ENCODE assay signal across 1 cellular context in genomic region chr5:80255752-80256479, GRCh38.
TF ChIP-seq lines count a peak whose summit lies in the region.

TSS of gene SERINC5 (minus strand) at chr5:80256048. CDS start at chr5:80255922, 126 bp downstream.

TF ChIP-seq in HepG2, 621 proteins besides CTCF, POLR2A, EP300 and RAD21 (continued from another document and continues in another):
- TF ChIP-seq, protein P1, sequence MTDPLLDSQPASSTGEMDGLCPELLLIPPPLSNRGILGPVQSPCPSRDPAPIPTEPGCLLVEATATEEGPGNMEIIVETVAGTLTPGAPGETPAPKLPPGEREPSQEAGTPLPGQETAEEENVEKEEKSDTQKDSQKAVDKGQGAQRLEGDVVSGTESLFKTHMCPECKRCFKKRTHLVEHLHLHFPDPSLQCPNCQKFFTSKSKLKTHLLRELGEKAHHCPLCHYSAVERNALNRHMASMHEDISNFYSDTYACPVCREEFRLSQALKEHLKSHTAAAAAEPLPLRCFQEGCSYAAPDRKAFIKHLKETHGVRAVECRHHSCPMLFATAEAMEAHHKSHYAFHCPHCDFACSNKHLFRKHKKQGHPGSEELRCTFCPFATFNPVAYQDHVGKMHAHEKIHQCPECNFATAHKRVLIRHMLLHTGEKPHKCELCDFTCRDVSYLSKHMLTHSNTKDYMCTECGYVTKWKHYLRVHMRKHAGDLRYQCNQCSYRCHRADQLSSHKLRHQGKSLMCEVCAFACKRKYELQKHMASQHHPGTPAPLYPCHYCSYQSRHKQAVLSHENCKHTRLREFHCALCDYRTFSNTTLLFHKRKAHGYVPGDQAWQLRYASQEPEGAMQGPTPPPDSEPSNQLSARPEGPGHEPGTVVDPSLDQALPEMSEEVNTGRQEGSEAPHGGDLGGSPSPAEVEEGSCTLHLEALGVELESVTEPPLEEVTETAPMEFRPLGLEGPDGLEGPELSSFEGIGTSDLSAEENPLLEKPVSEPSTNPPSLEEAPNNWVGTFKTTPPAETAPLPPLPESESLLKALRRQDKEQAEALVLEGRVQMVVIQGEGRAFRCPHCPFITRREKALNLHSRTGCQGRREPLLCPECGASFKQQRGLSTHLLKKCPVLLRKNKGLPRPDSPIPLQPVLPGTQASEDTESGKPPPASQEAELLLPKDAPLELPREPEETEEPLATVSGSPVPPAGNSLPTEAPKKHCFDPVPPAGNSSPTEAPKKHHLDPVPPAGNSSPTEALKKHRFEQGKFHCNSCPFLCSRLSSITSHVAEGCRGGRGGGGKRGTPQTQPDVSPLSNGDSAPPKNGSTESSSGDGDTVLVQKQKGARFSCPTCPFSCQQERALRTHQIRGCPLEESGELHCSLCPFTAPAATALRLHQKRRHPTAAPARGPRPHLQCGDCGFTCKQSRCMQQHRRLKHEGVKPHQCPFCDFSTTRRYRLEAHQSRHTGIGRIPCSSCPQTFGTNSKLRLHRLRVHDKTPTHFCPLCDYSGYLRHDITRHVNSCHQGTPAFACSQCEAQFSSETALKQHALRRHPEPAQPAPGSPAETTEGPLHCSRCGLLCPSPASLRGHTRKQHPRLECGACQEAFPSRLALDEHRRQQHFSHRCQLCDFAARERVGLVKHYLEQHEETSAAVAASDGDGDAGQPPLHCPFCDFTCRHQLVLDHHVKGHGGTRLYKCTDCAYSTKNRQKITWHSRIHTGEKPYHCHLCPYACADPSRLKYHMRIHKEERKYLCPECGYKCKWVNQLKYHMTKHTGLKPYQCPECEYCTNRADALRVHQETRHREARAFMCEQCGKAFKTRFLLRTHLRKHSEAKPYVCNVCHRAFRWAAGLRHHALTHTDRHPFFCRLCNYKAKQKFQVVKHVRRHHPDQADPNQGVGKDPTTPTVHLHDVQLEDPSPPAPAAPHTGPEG (CRISPR knock-in tag; IDR thresholded peaks at IDR 0.05), result no peak; the same call in 1 of the 2 replicates
- TF ChIP-seq RORA (CRISPR knock-in tag; IDR thresholded peaks at IDR 0.05) (no peak), SATB2 (CRISPR knock-in tag; IDR thresholded peaks at IDR 0.05) (no peak), MAZ (IDR thresholded peaks at IDR 0.05; ENCODE audit: borderline replicate concordance, low read depth, low read length) (no peak), MAZ (CRISPR knock-in tag; IDR thresholded peaks at IDR 0.05; ENCODE audit: low read depth) (peak; percentile 92), ZFP82 (CRISPR knock-in tag; IDR thresholded peaks at IDR 0.05; ENCODE audit: borderline replicate concordance) (0 out of 2 replicates have a peak, but pooled peaks have one; percentile 67), SP2 (CRISPR knock-in tag; IDR thresholded peaks at IDR 0.05) (no peak), KAT8 (CRISPR knock-in tag; IDR thresholded peaks at IDR 0.05) (peak; percentile 77; the same call in 1 of the 2 replicates), JDP2 (CRISPR knock-in tag; IDR thresholded peaks at IDR 0.05; ENCODE audit: borderline replicate concordance) (no peak), FOXO1 (CRISPR knock-in tag; IDR thresholded peaks at IDR 0.05) (peak; percentile 66), FOXA3 (CRISPR knock-in tag; IDR thresholded peaks at IDR 0.05) (peak; percentile 8; the same call in 1 of the 2 replicates), ZSCAN12 (CRISPR knock-in tag; IDR thresholded peaks at IDR 0.05) (0 out of 2 replicates have a peak, but pooled peaks have one; percentile 41), THAP7 (CRISPR knock-in tag; IDR thresholded peaks at IDR 0.05) (peak; percentile 29; the same call in 1 of the 2 replicates), ZNF549 (CRISPR knock-in tag; IDR thresholded peaks at IDR 0.05) (no peak), AKAP8 (CRISPR knock-in tag; IDR thresholded peaks at IDR 0.05) (peak; percentile 65; the same call in 1 of the 2 replicates), ZNF33A (CRISPR knock-in tag; IDR thresholded peaks at IDR 0.05; ENCODE audit: borderline replicate concordance) (no peak), ZNF564 (CRISPR knock-in tag; IDR thresholded peaks at IDR 0.05) (peak; percentile 75), ADNP (CRISPR knock-in tag; IDR thresholded peaks at IDR 0.05) (no peak), NFYC (CRISPR knock-in tag; IDR thresholded peaks at IDR 0.05) (no peak; the same call in 1 of the 2 replicates), SUZ12 (IDR thresholded peaks at IDR 0.05; ENCODE audit: low read depth, low read length) (no peak), NFE2L1 (CRISPR knock-in tag; IDR thresholded peaks at IDR 0.05; ENCODE audit: borderline replicate concordance) (no peak), ZNF776 (CRISPR knock-in tag; IDR thresholded peaks at IDR 0.05) (peak; percentile 88), TBL1XR1 (IDR thresholded peaks at IDR 0.05; ENCODE audit: borderline replicate concordance, low read length, partially characterized antibody) (no peak), SMAD9 (CRISPR knock-in tag; IDR thresholded peaks at IDR 0.05) (no peak), LCORL (IDR thresholded peaks at IDR 0.05) (no peak), LCORL (CRISPR knock-in tag; IDR thresholded peaks at IDR 0.05) (peak; percentile 41; the same call in 1 of the 2 replicates), SRSF9 (IDR thresholded peaks at IDR 0.05; ENCODE audit: borderline replicate concordance, insufficient read depth, low read depth, low read length, poor library complexity, severe bottlenecking) (no peak), RFX3 (CRISPR knock-in tag; IDR thresholded peaks at IDR 0.05) (no peak), ZNF839 (CRISPR knock-in tag; IDR thresholded peaks at IDR 0.05; ENCODE audit: borderline replicate concordance) (0 out of 2 replicates have a peak, but pooled peaks have one; percentile 37), AGO2 (optimal IDR thresholded peaks at IDR 0.05; ENCODE audit: low read depth, low read length) (peak; percentile 75), ZNF83 (CRISPR knock-in tag; IDR thresholded peaks at IDR 0.05; ENCODE audit: borderline replicate concordance) (0 out of 2 replicates have a peak, but pooled peaks have one; percentile 53), RBM22 (optimal IDR thresholded peaks at IDR 0.05; ENCODE audit: low read length) (no peak), TAF1 (CRISPR knock-in tag; IDR thresholded peaks at IDR 0.05) (peak; percentile 87), KDM1A (CRISPR knock-in tag; IDR thresholded peaks at IDR 0.05) (no peak), ZNF569 (CRISPR knock-in tag; IDR thresholded peaks at IDR 0.05; ENCODE audit: borderline replicate concordance) (no peak), KLF15 (CRISPR knock-in tag; IDR thresholded peaks at IDR 0.05; ENCODE audit: borderline replicate concordance) (no peak; the same call in 1 of the 2 replicates), THYN1 (CRISPR knock-in tag; IDR thresholded peaks at IDR 0.05; ENCODE audit: borderline replicate concordance, low read depth) (no peak), ZNF251 (CRISPR knock-in tag; IDR thresholded peaks at IDR 0.05) (no peak), ZFY (CRISPR knock-in tag; IDR thresholded peaks at IDR 0.05) (peak; percentile 93), SMC3 (IDR thresholded peaks at IDR 0.05; ENCODE audit: low read length) (no peak), FOXJ3 (CRISPR knock-in tag; IDR thresholded peaks at IDR 0.05; ENCODE audit: borderline replicate concordance) (0 out of 2 replicates have a peak, but pooled peaks have one; percentile 21), MAF1 (CRISPR knock-in tag; IDR thresholded peaks at IDR 0.05; ENCODE audit: borderline replicate concordance) (no peak), MYC (CRISPR knock-in tag; IDR thresholded peaks at IDR 0.05; ENCODE audit: borderline replicate concordance) (peak; percentile 69), ZNF646 (CRISPR knock-in tag; IDR thresholded peaks at IDR 0.05) (no peak), ZNF781 (CRISPR knock-in tag; IDR thresholded peaks at IDR 0.05; ENCODE audit: borderline replicate concordance, not compliant biosample characterization) (no peak)
- TF ChIP-seq, protein P2, sequence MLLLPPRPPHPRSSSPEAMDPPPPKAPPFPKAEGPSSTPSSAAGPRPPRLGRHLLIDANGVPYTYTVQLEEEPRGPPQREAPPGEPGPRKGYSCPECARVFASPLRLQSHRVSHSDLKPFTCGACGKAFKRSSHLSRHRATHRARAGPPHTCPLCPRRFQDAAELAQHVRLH (CRISPR knock-in tag; IDR thresholded peaks at IDR 0.05; ENCODE audit: borderline replicate concordance, low read depth), result peak; percentile 75; the same call in 1 of the 2 replicates
- TF ChIP-seq, protein P3, sequence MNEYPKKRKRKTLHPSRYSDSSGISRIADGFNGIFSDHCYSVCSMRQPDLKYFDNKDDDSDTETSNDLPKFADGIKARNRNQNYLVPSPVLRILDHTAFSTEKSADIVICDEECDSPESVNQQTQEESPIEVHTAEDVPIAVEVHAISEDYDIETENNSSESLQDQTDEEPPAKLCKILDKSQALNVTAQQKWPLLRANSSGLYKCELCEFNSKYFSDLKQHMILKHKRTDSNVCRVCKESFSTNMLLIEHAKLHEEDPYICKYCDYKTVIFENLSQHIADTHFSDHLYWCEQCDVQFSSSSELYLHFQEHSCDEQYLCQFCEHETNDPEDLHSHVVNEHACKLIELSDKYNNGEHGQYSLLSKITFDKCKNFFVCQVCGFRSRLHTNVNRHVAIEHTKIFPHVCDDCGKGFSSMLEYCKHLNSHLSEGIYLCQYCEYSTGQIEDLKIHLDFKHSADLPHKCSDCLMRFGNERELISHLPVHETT (CRISPR knock-in tag; conservative IDR thresholded peaks at IDR 0.05), result peak; percentile 68; the same call in 1 of the 2 replicates
- TF ChIP-seq, protein P4, sequence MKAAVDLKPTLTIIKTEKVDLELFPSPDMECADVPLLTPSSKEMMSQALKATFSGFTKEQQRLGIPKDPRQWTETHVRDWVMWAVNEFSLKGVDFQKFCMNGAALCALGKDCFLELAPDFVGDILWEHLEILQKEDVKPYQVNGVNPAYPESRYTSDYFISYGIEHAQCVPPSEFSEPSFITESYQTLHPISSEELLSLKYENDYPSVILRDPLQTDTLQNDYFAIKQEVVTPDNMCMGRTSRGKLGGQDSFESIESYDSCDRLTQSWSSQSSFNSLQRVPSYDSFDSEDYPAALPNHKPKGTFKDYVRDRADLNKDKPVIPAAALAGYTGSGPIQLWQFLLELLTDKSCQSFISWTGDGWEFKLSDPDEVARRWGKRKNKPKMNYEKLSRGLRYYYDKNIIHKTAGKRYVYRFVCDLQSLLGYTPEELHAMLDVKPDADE (CRISPR knock-in tag; IDR thresholded peaks at IDR 0.05), result 0 out of 2 replicates have a peak, but pooled peaks have one; percentile 79
- TF ChIP-seq, protein P5, sequence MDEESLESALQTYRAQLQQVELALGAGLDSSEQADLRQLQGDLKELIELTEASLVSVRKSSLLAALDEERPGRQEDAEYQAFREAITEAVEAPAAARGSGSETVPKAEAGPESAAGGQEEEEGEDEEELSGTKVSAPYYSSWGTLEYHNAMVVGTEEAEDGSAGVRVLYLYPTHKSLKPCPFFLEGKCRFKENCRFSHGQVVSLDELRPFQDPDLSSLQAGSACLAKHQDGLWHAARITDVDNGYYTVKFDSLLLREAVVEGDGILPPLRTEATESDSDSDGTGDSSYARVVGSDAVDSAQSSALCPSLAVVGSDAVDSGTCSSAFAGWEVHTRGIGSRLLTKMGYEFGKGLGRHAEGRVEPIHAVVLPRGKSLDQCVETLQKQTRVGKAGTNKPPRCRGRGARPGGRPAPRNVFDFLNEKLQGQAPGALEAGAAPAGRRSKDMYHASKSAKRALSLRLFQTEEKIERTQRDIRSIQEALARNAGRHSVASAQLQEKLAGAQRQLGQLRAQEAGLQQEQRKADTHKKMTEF (CRISPR knock-in tag; IDR thresholded peaks at IDR 0.05), result peak; percentile 81
- TF ChIP-seq, protein P6, sequence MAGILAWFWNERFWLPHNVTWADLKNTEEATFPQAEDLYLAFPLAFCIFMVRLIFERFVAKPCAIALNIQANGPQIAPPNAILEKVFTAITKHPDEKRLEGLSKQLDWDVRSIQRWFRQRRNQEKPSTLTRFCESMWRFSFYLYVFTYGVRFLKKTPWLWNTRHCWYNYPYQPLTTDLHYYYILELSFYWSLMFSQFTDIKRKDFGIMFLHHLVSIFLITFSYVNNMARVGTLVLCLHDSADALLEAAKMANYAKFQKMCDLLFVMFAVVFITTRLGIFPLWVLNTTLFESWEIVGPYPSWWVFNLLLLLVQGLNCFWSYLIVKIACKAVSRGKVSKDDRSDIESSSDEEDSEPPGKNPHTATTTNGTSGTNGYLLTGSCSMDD (CRISPR knock-in tag; IDR thresholded peaks at IDR 0.05), result no peak
